Comparison of ENCODE assay signal across 16 cellular contexts in the genomic region with DNA sequence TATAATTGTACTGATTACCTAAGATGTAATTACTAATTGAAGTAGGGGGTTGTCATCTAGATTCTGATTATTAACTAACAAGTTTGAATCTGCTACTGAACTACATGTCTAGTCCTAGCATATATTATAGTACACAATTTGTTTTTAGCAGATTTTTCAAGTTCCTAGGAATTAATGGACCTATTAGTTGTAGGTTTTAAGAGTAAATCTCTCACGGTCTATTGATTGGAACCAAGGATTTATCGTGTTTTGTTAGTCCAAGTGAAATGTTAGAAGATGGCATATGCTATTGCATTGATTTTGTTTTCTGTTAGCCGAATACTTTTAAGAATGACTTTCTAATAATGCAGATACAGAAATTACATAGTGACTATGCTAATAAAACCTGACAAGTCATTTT. TPM values are rescaled to one million over a fixed set of nuclear protein-coding genes. Genes with fewer than 3 reads are reported as not detected.
DNase-seq lines count a peak whose midpoint lies in the region; ATAC-seq, FAIRE-seq and TF ChIP-seq lines count a peak whose summit lies in the region.
"Had no signal": no experiment of that assay in that cellular context is flagged by ENCODE, and none has a peak within 500 bp of the region (broad histone marks: within the 10 kb centered on the region; RNA-seq: fewer than 3 reads in every experiment).

No MANE protein-coding gene starts in this region.

- H3K9ac ChIP-seq in SK-N-MC (ENCODE audit: insufficient read length) = no peak overlapping the region
- H3K9ac ChIP-seq: BLaER1 had no signal

- H3K4me1 ChIP-seq in pancreas = no peaks in the 10 kb centered on the region
- H3K4me1 ChIP-seq: BLaER1, Caco-2 had no signal

- H3K27me3 ChIP-seq in pancreas = no peaks in the 10 kb centered on the region
- H3K27me3 ChIP-seq: BLaER1 had no signal

- WGBS in pancreas, 2 donors = 45 to 55% methylated on average over 3 of the region's 3 CpGs

- no peak overlapping the region for H3K4me3 ChIP-seq in SK-N-MC
- no peak overlapping the region for H3K4me3 ChIP-seq in pancreas
- H3K4me3 ChIP-seq: BLaER1 had no signal

- no peak for DNase-seq in D721Med (ENCODE audit: insufficient read length, low spot score)
- no peak for DNase-seq in SK-N-MC (ENCODE audit: low read depth, low spot score)
- DNase-seq in glutamatergic neuron = no peak
- no peak for DNase-seq in pancreas
- DNase-seq in cortex of kidney (lab: John Stamatoyannopoulos, UW) = no peak
- DNase-seq in NCI-H2227 treated with DMSO at 0.1 percent for 48 hours (lab: John Stamatoyannopoulos, UW) = no peak
- DNase-seq: Caco-2; CD8-positive, alpha-beta memory T cell; DMS53; GF-D8; HCEC 1CT; HFFc6 had no signal

- peaks cover 47% of the 10 kb centered on the region for H3K4me1 Mint-ChIP-seq in glutamatergic neuron (ENCODE audit: low read depth, unreplicated experiment)
- H3K4me1 Mint-ChIP-seq: CD8-positive, alpha-beta memory T cell had no signal

- intact Hi-C loops in pancreas (cut with DNase I) = no loop called here

- H3K9me3 ChIP-seq in SK-N-MC (ENCODE audit: low read depth, low read length) = peaks cover 4% of the 10 kb centered on the region; the same call in 1 of the 2 replicates
- H3K9me3 ChIP-seq in pancreas = no peaks in the 10 kb centered on the region
- H3K9me3 ChIP-seq: BLaER1, Caco-2 had no signal

- peaks cover 9% of the 10 kb centered on the region for H3K36me3 Mint-ChIP-seq in glutamatergic neuron (ENCODE audit: unreplicated experiment)
- H3K36me3 Mint-ChIP-seq: CD8-positive, alpha-beta memory T cell had no signal

- H3K27ac Mint-ChIP-seq in glutamatergic neuron (ENCODE audit: unreplicated experiment) = peak overlapping the region; percentile 64
- H3K27ac Mint-ChIP-seq: CD8-positive, alpha-beta memory T cell; HFFc6 had no signal

- H3K27ac ChIP-seq in SK-N-MC = 0 out of 2 replicates have a peak overlapping the region, but pooled peaks have one; percentile 22
- H3K27ac ChIP-seq in pancreas = no peak overlapping the region
- H3K27ac ChIP-seq: 22Rv1, BLaER1 had no signal

- H3K36me3 ChIP-seq in SK-N-MC (ENCODE audit: insufficient read depth, low read length) (peaks cover 73% of the 10 kb centered on the region), pancreas (no peaks in the 10 kb centered on the region)
- H3K36me3 ChIP-seq: BLaER1 had no signal

- FAIRE-seq in D721Med (lab: Jason Lieb, UNC) = peak; percentile 64
- peak; percentile 47 for FAIRE-seq in pancreas (lab: Jason Lieb, UNC)

- TF ChIP-seq CTCF in D721Med (IDR thresholded peaks at IDR 0.05; ENCODE audit: insufficient read depth, missing control alignments) (no peak), glutamatergic neuron (IDR thresholded peaks at IDR 0.05; ENCODE audit: partially characterized antibody, unreplicated experiment) (no peak), pancreas (IDR thresholded peaks at IDR 0.05) (no peak)

- peaks cover 1% of the 10 kb centered on the region for H3K27me3 Mint-ChIP-seq in glutamatergic neuron (ENCODE audit: unreplicated experiment)
- H3K27me3 Mint-ChIP-seq: CD8-positive, alpha-beta memory T cell had no signal

- peak overlapping the region; percentile 52 for H3K4me3 Mint-ChIP-seq in glutamatergic neuron (ENCODE audit: unreplicated experiment)
- H3K4me3 Mint-ChIP-seq: CD8-positive, alpha-beta memory T cell; HFFc6 had no signal

- peaks cover 11% of the 10 kb centered on the region for H3K9me3 Mint-ChIP-seq in glutamatergic neuron (ENCODE audit: unreplicated experiment)

- ATAC-seq in pancreas (no peak), GM21576 (IDR thresholded peaks at IDR 0.05; ENCODE audit: unreplicated experiment) (no peak), GM18519 (IDR thresholded peaks at IDR 0.05; ENCODE audit: low FRiP score, unreplicated experiment) (no peak)

RNA-seq across cellular contexts. Expression of a gene that starts 20.8 kb away (rescaled TPM):
- total RNA-seq in glutamatergic neuron (ENCODE audit: unreplicated experiment) (44.1 TPM), pancreas (1 to 10 TPM; 6.3 to 9.1 (median 7.3) TPM)
- polyA plus RNA-seq in pancreas = 1 to 10 TPM; 1.9 to 5.6 TPM
